Comparison of ENCODE assay signal across 1 cellular context in the genomic region with DNA sequence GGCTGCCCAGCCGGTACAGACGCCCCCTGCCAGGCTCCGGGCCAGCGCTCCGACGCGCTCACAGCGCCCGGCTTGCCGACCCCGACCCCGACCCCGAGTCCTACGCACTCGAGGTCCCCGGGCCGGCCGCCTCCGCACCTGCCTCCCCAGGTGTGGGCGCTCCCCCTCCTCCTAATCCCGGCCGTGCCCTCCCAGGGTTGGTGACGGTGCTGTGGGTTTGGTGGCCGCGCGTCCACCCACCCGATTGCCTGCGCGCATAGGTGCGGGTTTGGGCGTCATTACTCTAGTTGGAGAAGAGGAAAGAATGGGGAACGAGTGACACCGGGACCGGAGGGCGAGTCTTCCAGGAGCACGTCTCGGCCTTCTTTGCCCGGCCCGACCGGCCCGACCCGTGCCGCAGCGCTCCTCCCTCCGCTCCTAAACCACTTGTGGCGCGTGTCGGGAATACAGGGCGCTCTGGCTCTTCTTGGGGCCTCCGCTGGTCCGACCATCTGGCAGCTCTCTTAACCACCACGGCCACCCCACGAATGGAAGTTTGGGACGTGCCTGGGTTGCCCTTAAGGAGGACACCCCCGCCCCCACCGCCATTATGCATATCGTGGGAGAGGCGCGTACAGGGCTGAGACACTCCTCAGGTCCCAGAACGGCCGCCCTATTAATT.
TF ChIP-seq lines count a peak whose summit lies in the region.

No MANE protein-coding gene starts in this region.

TF ChIP-seq in H1, 55 proteins besides CTCF, POLR2A, EP300 and RAD21 (continued from another document):
- TF ChIP-seq TBP (IDR thresholded peaks at IDR 0.05; ENCODE audit: low read depth, low read length) (peak; percentile 58; the same call in 1 of the 2 replicates), EZH2 (IDR thresholded peaks at IDR 0.05; ENCODE audit: low read depth, low read length, severe bottlenecking) (peak; percentile 40), CEBPB (IDR thresholded peaks at IDR 0.05; ENCODE audit: low read depth, low read length) (no peak)
- TF ChIP-seq, protein P1, sequence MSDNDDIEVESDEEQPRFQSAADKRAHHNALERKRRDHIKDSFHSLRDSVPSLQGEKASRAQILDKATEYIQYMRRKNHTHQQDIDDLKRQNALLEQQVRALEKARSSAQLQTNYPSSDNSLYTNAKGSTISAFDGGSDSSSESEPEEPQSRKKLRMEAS (IDR thresholded peaks at IDR 0.05) = no peak
